In the genomic region with DNA sequence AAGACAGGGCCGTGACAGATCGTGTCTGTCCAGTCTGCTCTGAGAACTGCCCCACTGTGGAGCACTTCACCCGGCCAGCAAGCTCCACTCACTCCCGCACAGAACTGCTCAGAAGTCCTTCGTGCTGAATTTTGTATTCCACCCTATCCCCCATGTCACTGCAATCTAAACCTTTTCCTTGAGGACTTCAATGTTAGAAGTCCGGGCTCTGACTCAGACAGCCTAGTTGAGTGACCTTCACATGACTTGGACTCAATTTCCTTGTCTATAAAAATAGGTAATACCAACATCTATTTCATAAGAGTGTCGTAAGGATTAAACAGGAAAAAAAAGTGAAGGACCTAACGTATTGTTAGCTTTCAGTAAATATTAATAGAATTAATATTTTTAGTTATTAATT, we compare ENCODE assay signal across 20 cellular contexts.
A peak's percentile ranks its signal among the peaks of the same experiment; 100 is the strongest.
DNase-seq lines count a peak whose midpoint lies in the region; ATAC-seq, FAIRE-seq and TF ChIP-seq lines count a peak whose summit lies in the region.
"Had no signal": no experiment of that assay in that cellular context is flagged by ENCODE, and none has a peak within 500 bp of the region (broad histone marks: within the 10 kb centered on the region; RNA-seq: fewer than 3 reads in every experiment).

No MANE protein-coding gene starts in this region.

- TF ChIP-seq POLR2A in A549 (IDR thresholded peaks at IDR 0.05; ENCODE audit: low read length) = no peak

- FAIRE-seq in A549 (lab: Jason Lieb, UNC) (no peak), RCC 7860 (lab: Jason Lieb, UNC) (peak; percentile 16)
- FAIRE-seq: GM12891, H54 had no signal

- peak overlapping the region in 1 of 2 experiments; percentile 88; a peak in 4 of 6 replicates for H3K27ac ChIP-seq in A549
- H3K27ac ChIP-seq in left lung = no peak overlapping the region
- H3K27ac ChIP-seq: 22Rv1, SK-N-MC had no signal

- no peak for TF ChIP-seq EP300 in A549 (IDR thresholded peaks at IDR 0.05)

- intact Hi-C loops in left lung (cut with DNase I) = no loop called here

- H3K4me1 ChIP-seq in A549 (peaks cover 61% of the 10 kb centered on the region), left lung (no peaks in the 10 kb centered on the region)

- DNase-seq in A549 (ENCODE audit: low read depth in 1 of 2, low spot score in 1 of 2) (peak in 1 of 2 experiments; percentile 21), RCC 7860 (ENCODE audit: low spot score) (no peak), left lung (no peak), renal cortical epithelial cell (ENCODE audit: low read depth) (peak; percentile 82), NCI-H2029 (lab: John Stamatoyannopoulos, UW) (no peak), NCI-H2196 treated with DMSO at 0.1 percent for 48 hours (lab: John Stamatoyannopoulos, UW; ENCODE audit: unreplicated experiment) (no peak), NOMO-1 treated with dmso at 0.1 percent for 144 hours (lab: John Stamatoyannopoulos, UW; ENCODE audit: unreplicated experiment) (no peak)
- DNase-seq: CD4-positive, CD25-positive, alpha-beta regulatory T cell; COR-L47; NCI-H1105; NCI-H2081 treated with DMSO at 0.1 percent for 48 hours; NCI-H510A; NCI-H748 treated with DMSO at 0.1 percent for 48 hours; NK-92 treated with Interleukin-12 subunit alpha and Interleukin-12 subunit beta, amount 100 ng/mL, for 24 hours; SHP77 had no signal

- ATAC-seq in A549 = no peak
- peak; percentile 59 for ATAC-seq in left lung
- no peak for ATAC-seq in GM18517 (IDR thresholded peaks at IDR 0.05; ENCODE audit: unreplicated experiment)

- no peaks in the 10 kb centered on the region for H3K27me3 ChIP-seq in left lung

- 0 out of 3 replicates have a peak overlapping the region, but pooled peaks have one; percentile 18 for H3K4me2 ChIP-seq in A549

- H3K4me3 ChIP-seq in A549 = no peak overlapping the region
- H3K4me3 ChIP-seq in left lung = no peak overlapping the region
- H3K4me3 ChIP-seq: SK-N-MC had no signal

- POLR2A ChIA-PET in A549 (lab: Yijun Ruan, JAX) = no interaction called here

- H3K9me3 ChIP-seq in A549 = no peaks in the 10 kb centered on the region
- H3K9me3 ChIP-seq in left lung = no peaks in the 10 kb centered on the region

- TF ChIP-seq RAD21 in A549 (conservative IDR thresholded peaks at IDR 0.05 in 1 of 2, IDR thresholded peaks at IDR 0.05 in 1 of 2) = no peak

- 59% methylated on average over 8 of the region's 8 CpGs for WGBS in A549 (ENCODE audit: missing lambda C conversion rate)

- no peaks in the 10 kb centered on the region for H3K36me3 ChIP-seq in left lung

- TF ChIP-seq CTCF in A549 (IDR thresholded peaks at IDR 0.05) (no peak), left lung (IDR thresholded peaks at IDR 0.05) (no peak)

- CTCF ChIA-PET in A549 (lab: Yijun Ruan, JAX) = no interaction called here

TF ChIP-seq in A549, 52 proteins besides CTCF, POLR2A, EP300 and RAD21:
- TF ChIP-seq CBX8 (IDR thresholded peaks at IDR 0.05) = no peak
- no peak for TF ChIP-seq HEYL (CRISPR knock-in tag; IDR thresholded peaks at IDR 0.05)
- TF ChIP-seq JUNB (IDR thresholded peaks at IDR 0.05) = no peak
